ENCODE assay signal across 5 cellular contexts in genomic region chr4:139112650-139113049, GRCh38.
"Had no signal": no experiment of that assay in that cellular context is flagged by ENCODE, and none has a peak within 500 bp of the region (broad histone marks: within the 10 kb centered on the region; RNA-seq: fewer than 3 reads in every experiment).

No MANE protein-coding gene starts in this region.

- H2AFZ ChIP-seq: GM23248 had no signal

- H3K4me3 ChIP-seq: GM23248 had no signal

- DNase-seq: GM23248, GOT3, H7, HCEC 1CT, IMR-90 had no signal

- H3K9ac ChIP-seq: GM23248 had no signal

- H3K27ac ChIP-seq: GM23248 had no signal
